Comparison of ENCODE assay signal across 8 cellular contexts in the genomic region with DNA sequence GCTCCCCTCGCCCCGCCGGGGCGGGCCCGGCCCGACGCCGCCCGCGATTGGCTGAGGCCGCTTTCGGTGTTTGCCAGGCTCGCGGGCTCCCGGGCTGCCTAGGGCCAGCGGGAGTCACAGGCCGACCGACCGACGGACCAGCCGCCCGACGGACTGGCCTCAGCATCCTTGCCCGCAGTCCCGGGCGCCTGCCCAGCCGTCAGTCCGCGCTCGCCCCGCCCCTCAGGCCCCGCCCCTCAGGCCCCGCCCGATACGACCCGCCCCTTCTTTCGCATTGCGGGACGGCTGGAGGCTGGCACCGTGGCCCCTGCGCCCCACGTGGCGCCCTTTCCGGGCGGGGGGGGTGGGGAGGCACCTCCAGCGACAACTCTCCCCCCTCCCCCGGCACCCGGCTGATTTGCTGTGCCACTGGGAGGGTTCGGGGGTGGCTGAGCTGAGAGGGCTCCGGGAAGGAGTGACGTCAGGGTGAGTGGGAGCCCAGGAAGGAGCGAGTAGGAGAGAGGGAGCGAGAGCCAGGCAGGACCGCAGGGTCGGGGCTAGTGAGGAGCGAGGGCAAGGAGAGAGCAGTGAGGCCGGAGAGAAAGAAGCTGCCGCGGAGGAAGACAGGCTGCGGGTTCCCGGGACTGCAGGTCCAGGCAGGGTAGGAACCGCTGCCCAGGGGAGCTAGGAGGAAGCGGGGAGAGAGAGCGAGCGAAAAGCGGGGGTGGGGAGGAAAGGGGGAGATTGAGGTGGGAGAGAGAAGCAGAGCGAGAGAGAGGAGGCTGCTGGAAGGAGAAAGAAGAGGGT. TPM values are rescaled to one million over a fixed set of nuclear protein-coding genes. Genes with fewer than 3 reads are reported as not detected.
DNase-seq lines count a peak whose midpoint lies in the region; ATAC-seq lines count a peak whose summit lies in the region.

A gene with protein sequence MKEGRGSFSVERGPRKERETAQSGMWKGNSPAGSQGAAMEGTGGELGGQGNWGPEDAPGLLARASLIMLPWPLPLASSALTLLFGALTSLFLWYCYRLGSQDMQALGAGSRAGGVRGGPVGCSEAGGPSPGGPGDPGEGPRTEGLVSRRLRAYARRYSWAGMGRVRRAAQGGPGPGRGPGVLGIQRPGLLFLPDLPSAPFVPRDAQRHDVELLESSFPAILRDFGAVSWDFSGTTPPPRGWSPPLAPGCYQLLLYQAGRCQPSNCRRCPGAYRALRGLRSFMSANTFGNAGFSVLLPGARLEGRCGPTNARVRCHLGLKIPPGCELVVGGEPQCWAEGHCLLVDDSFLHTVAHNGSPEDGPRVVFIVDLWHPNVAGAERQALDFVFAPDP (plus strand): TSS at position 387 of the 786 bp plus-strand sequence. CDS start 484 bp downstream, outside the sequence.

- H3K27me3 ChIP-seq in HAP-1 (ENCODE audit: low read depth) = no peaks in the 10 kb centered on the region

- H3K36me3 ChIP-seq in HAP-1 (replicated peaks) = no peaks in the 10 kb centered on the region

- ATAC-seq in activated CD4-positive, CD25-positive, alpha-beta regulatory T cell treated with anti-CD3 and anti-CD28 coated beads, Interleukin-2, amount 50 U/mL, for 24 hours = peak; percentile 81 to 91
- no peak for ATAC-seq in HG03095 (IDR thresholded peaks at IDR 0.05; ENCODE audit: unreplicated experiment)

- DNase-seq in Caki2 (ENCODE audit: low read depth) (peak; percentile 91), HAP-1 (ENCODE audit: low spot score in 2 of 2) (peak; percentile 42 to 75), NCI-H2171 (lab: John Stamatoyannopoulos, UW) (peak; percentile 77), cerebellum (ENCODE audit: low spot score) (peak; percentile 96), kidney tubule cell (ENCODE audit: low spot score) (peak; percentile 96)
- peak; percentile 52 to 56 for DNase-seq in stimulated activated CD4-positive, alpha-beta T cell treated with anti-CD3 and anti-CD28 coated beads, Interleukin-15, amount 100 ng/mL, for 1 hour (ENCODE audit: low read depth in 1 of 2, low spot score in 1 of 2)

- in situ Hi-C loops in Caki2 (cut with HindIII; ENCODE audit: low pct_unique_long_range_greater_than_20kb, low sequenced_read_pairs) = no loop called here
- in situ Hi-C loops in HAP-1 (cut with MboI; ENCODE audit: low sequenced_read_pairs) = no loop called here

- H3K9me3 ChIP-seq in HAP-1 = no peaks in the 10 kb centered on the region

- H3K4me3 ChIP-seq in HAP-1 = peak within 1 kb of the TSS; percentile 45

- peaks cover 7% of the 10 kb centered on the region for H3K4me1 ChIP-seq in HAP-1

RNA-seq across cellular contexts. Expression of the gene that starts here (rescaled TPM):
- total RNA-seq in Caki2 (2014; rRNA removed; shearing (Covaris generic); ENCODE audit: low replicate concordance) = 53.6 and 71.5 TPM in 2 replicates
- total RNA-seq in cerebellum = 5.0 TPM
